Comparison of ENCODE assay signal across 21 cellular contexts in the genomic region with DNA sequence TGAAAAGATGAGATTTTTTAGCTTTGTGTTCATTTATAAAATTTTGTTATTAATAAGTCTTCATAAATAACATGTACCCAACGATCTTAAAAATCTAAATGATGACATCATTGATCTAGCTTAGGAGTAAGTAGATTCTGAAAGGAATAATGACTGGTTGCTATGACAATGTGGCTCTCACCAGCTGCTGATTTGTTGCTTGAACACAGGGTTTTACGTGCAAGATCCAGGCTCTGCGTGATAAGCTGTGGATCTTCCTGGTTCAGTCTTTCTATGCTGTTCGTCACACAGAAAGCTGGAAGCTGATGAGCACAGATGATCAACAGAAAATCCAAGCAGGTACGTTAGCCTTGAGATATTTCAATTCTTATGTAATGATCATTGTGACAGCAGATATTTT. TPM values are rescaled to one million over a fixed set of nuclear protein-coding genes. Genes with fewer than 3 reads are reported as not detected.
A peak's percentile ranks its signal among the peaks of the same experiment; 100 is the strongest.
DNase-seq lines count a peak whose midpoint lies in the region; FAIRE-seq and TF ChIP-seq lines count a peak whose summit lies in the region.
"Had no signal": no experiment of that assay in that cellular context is flagged by ENCODE, and none has a peak within 500 bp of the region (broad histone marks: within the 10 kb centered on the region; RNA-seq: fewer than 3 reads in every experiment).

No MANE protein-coding gene starts in this region.

- no peak overlapping the region for H3K27ac ChIP-seq in vagina
- H3K27ac ChIP-seq: BLaER1 treated with 17β-estradiol and CSF1 and Interleukin-3, amounts not matched to agents 10 nM and 100 nM had no signal

- H3K9me3 Mint-ChIP-seq in activated naive CD4-positive, alpha-beta T cell treated with anti-CD3 and anti-CD28 coated beads for 36 hours: no peaks in the 10 kb centered on the region
- H3K9me3 Mint-ChIP-seq: activated naive CD8-positive, alpha-beta T cell treated with anti-CD3 and anti-CD28 coated beads for 36 hours; activated T-cell treated with anti-CD3 and anti-CD28 coated beads, Interleukin-2, amount 50 U/mL, for 24 hours; central memory CD8-positive, alpha-beta T cell; H9 had no signal

- peak; percentile 58 for DNase-seq in NCI-H1092 treated with DMSO at 0.1 percent for 48 hours (lab: John Stamatoyannopoulos, UW)
- peak; percentile 14 for DNase-seq in NCI-H69 (lab: John Stamatoyannopoulos, UW)
- DNase-seq in cerebellar cortex (ENCODE audit: low spot score): peak; percentile 95
- no peak for DNase-seq in activated naive CD4-positive, alpha-beta T cell treated with anti-CD3 and anti-CD28 coated beads for 36 hours
- DNase-seq in urothelium cell line (ENCODE audit: low spot score): no peak
- no peak for DNase-seq in vagina (ENCODE audit: extremely low spot score in 2 of 2)
- no peak for DNase-seq in stimulated activated CD4-positive, alpha-beta T cell treated with anti-CD3 and anti-CD28 coated beads, Interleukin-12 subunit alpha, Interleukin-12 subunit beta, amount 100 ng/mL, for 4 hours
- DNase-seq: activated CD4-positive, alpha-beta T cell treated with anti-CD3 and anti-CD28 coated beads, Interleukin-2, amount 50 U/mL, for 1 hour; activated naive CD8-positive, alpha-beta T cell treated with anti-CD3 and anti-CD28 coated beads for 36 hours; activated T-cell treated with anti-CD3 and anti-CD28 coated beads, Interleukin-2, amount 50 U/mL, for 24 hours; H9; NCI-H1105 treated with DMSO at 0.1 percent for 48 hours; T-helper 9 cell had no signal

- H3K4me1 ChIP-seq in neuron (ENCODE audit: insufficient read depth, low read length) (peaks cover 11% of the 10 kb centered on the region), vagina (no peaks in the 10 kb centered on the region)

- no peak for TF ChIP-seq POLR2A in vagina (IDR thresholded peaks at IDR 0.05)

- H3K4me3 Mint-ChIP-seq in activated naive CD4-positive, alpha-beta T cell treated with anti-CD3 and anti-CD28 coated beads for 36 hours: no peak overlapping the region
- H3K4me3 Mint-ChIP-seq: activated naive CD8-positive, alpha-beta T cell treated with anti-CD3 and anti-CD28 coated beads for 36 hours; activated T-cell treated with anti-CD3 and anti-CD28 coated beads, Interleukin-2, amount 50 U/mL, for 24 hours; central memory CD8-positive, alpha-beta T cell; H9 had no signal

- no peaks in the 10 kb centered on the region for H3K4me1 Mint-ChIP-seq in activated naive CD4-positive, alpha-beta T cell treated with anti-CD3 and anti-CD28 coated beads for 36 hours (ENCODE audit: low read depth)
- H3K4me1 Mint-ChIP-seq: activated naive CD8-positive, alpha-beta T cell treated with anti-CD3 and anti-CD28 coated beads for 36 hours; central memory CD8-positive, alpha-beta T cell had no signal

- no peak for TF ChIP-seq CTCF in vagina (IDR thresholded peaks at IDR 0.05)

- no peaks in the 10 kb centered on the region for H3K27me3 ChIP-seq in neuron (ENCODE audit: insufficient read depth, low read length)
- H3K27me3 ChIP-seq in vagina: no peaks in the 10 kb centered on the region
- H3K27me3 ChIP-seq: BLaER1 treated with 17β-estradiol and CSF1 and Interleukin-3, amounts not matched to agents 10 nM and 100 nM had no signal

- no peak overlapping the region for H2AFZ ChIP-seq in neuron (ENCODE audit: low read depth, low read length)

- intact Hi-C loops in activated naive CD4-positive, alpha-beta T cell treated with anti-CD3 and anti-CD28 coated beads for 36 hours (cut with micrococcal nuclease): no loop called here
- intact Hi-C loops in vagina (cut with DNase I): no loop called here

- H3K4me3 ChIP-seq in neuron (ENCODE audit: low read length) (peak overlapping the region; percentile 31), vagina (no peak overlapping the region)
- H3K4me3 ChIP-seq: BLaER1 treated with 17β-estradiol and CSF1 and Interleukin-3, amounts not matched to agents 10 nM and 100 nM had no signal

- peaks cover under 1% of the 10 kb centered on the region for H3K36me3 Mint-ChIP-seq in activated naive CD4-positive, alpha-beta T cell treated with anti-CD3 and anti-CD28 coated beads for 36 hours (ENCODE audit: low read depth)

- no peak overlapping the region for H3K27ac Mint-ChIP-seq in activated naive CD4-positive, alpha-beta T cell treated with anti-CD3 and anti-CD28 coated beads for 36 hours
- H3K27ac Mint-ChIP-seq: activated naive CD8-positive, alpha-beta T cell treated with anti-CD3 and anti-CD28 coated beads for 36 hours; activated T-cell treated with anti-CD3 and anti-CD28 coated beads, Interleukin-2, amount 50 U/mL, for 24 hours; H9 had no signal

- CTCF ChIA-PET in activated naive CD4-positive, alpha-beta T cell treated with anti-CD3 and anti-CD28 coated beads for 36 hours (lab: Charles Lee): interaction anchor here (1.2 kb wide), 1 partner anchor 42 kb away, joined by 3 read pairs; no protein-coding TSS in a partner anchor

- no peak for FAIRE-seq in urothelium cell line (lab: Jason Lieb, UNC)
- FAIRE-seq: keratinocyte had no signal

- H3K36me3 ChIP-seq in neuron (ENCODE audit: insufficient read depth, low read length): no peaks in the 10 kb centered on the region
- peaks cover 0 to 4% of the 10 kb centered on the region in 2 donors for H3K36me3 ChIP-seq in vagina
- H3K36me3 ChIP-seq: BLaER1 treated with 17β-estradiol and CSF1 and Interleukin-3, amounts not matched to agents 10 nM and 100 nM had no signal

- H3K27me3 Mint-ChIP-seq in activated naive CD4-positive, alpha-beta T cell treated with anti-CD3 and anti-CD28 coated beads for 36 hours (ENCODE audit: low read depth): no peaks in the 10 kb centered on the region
- H3K27me3 Mint-ChIP-seq: activated naive CD8-positive, alpha-beta T cell treated with anti-CD3 and anti-CD28 coated beads for 36 hours; activated T-cell treated with anti-CD3 and anti-CD28 coated beads, Interleukin-2, amount 50 U/mL, for 24 hours; central memory CD8-positive, alpha-beta T cell had no signal

- H3K9me3 ChIP-seq in neuron (ENCODE audit: low read length) (no peaks in the 10 kb centered on the region), vagina (no peaks in the 10 kb centered on the region)
- H3K9me3 ChIP-seq: BLaER1 treated with 17β-estradiol and CSF1 and Interleukin-3, amounts not matched to agents 10 nM and 100 nM had no signal

RNA-seq across cellular contexts. Expression of a gene that starts 49.1 kb away (rescaled TPM):
- not detected for total RNA-seq in activated naive CD4-positive, alpha-beta T cell treated with anti-CD3 and anti-CD28 coated beads for 36 hours
- total RNA-seq in vagina: not detected
- total RNA-seq: activated naive CD8-positive, alpha-beta T cell treated with anti-CD3 and anti-CD28 coated beads for 36 hours; glomerular endothelial cell; H9; mononuclear cell; posterior vena cava; Right ventricle myocardium inferior had no signal

Comparison
In these comparisons a context has a peak if more than half of its experiments do, and no peak if none do; other contexts are left out.
1. DNase-seq: peak in NCI-H1092 treated with DMSO at 0.1 percent for 48 hours (single experiment), NCI-H69 (single experiment) and cerebellar cortex (single experiment); none in activated naive CD4-positive, alpha-beta T cell treated with anti-CD3 and anti-CD28 coated beads for 36 hours (single experiment), urothelium cell line (single experiment), vagina (0 of 2) and stimulated activated CD4-positive, alpha-beta T cell treated with anti-CD3 and anti-CD28 coated beads, Interleukin-12 subunit alpha, Interleukin-12 subunit beta, amount 100 ng/mL, for 4 hours (single experiment).